22 cellular contexts compared by ENCODE assay signal in genomic region chr9:5910413-5911057, GRCh38. TPM values are rescaled to one million over a fixed set of nuclear protein-coding genes. Genes with fewer than 3 reads are reported as not detected.
DNase-seq lines count a peak whose midpoint lies in the region; ATAC-seq and TF ChIP-seq lines count a peak whose summit lies in the region.
"Had no signal": no experiment of that assay in that cellular context is flagged by ENCODE, and none has a peak within 500 bp of the region (broad histone marks: within the 10 kb centered on the region; RNA-seq: fewer than 3 reads in every experiment).

No MANE protein-coding gene starts in this region.

- H3K27ac Mint-ChIP-seq in GM23338, result 0 out of 2 replicates have a peak overlapping the region, but pooled peaks have one; percentile 17
- H3K27ac Mint-ChIP-seq in activated CD8-positive, alpha-beta T cell treated with anti-CD3 and anti-CD28 coated beads for 36 hours, result peak overlapping the region; percentile 81

- H3K9me3 Mint-ChIP-seq in GM23338, result no peaks in the 10 kb centered on the region
- H3K9me3 Mint-ChIP-seq in activated CD8-positive, alpha-beta T cell treated with anti-CD3 and anti-CD28 coated beads for 36 hours, result no peaks in the 10 kb centered on the region
- H3K9me3 Mint-ChIP-seq: naive thymus-derived CD8-positive, alpha-beta T cell had no signal

- intact Hi-C loops in activated CD8-positive, alpha-beta T cell treated with anti-CD3 and anti-CD28 coated beads for 36 hours (cut with micrococcal nuclease), result no loop called here

- no peaks in the 10 kb centered on the region for H3F3A ChIP-seq in GM23338 (replicated peaks; ENCODE audit: low read depth)

- no peak overlapping the region for H3K4me2 ChIP-seq in GM23338

- H3K4me1 ChIP-seq in GM23338 (ENCODE audit: insufficient read depth), result no peaks in the 10 kb centered on the region
- H3K4me1 ChIP-seq: HAP-1, lower lobe of right lung, stomach had no signal

- no peaks in the 10 kb centered on the region for H3K9me3 ChIP-seq in WERI-Rb-1 (ENCODE audit: severe bottlenecking)
- H3K9me3 ChIP-seq: HAP-1, lower lobe of right lung, stomach had no signal

- no peak overlapping the region for H3K4me3 ChIP-seq in GM23338
- H3K4me3 ChIP-seq in WERI-Rb-1 (ENCODE audit: low read depth, low read length), result no peak overlapping the region
- H3K4me3 ChIP-seq: HAP-1, lower lobe of right lung, SK-N-MC, stomach had no signal

- H3K27ac ChIP-seq in GM23338 (ENCODE audit: low read depth) (no peak overlapping the region), epithelial cell of prostate (peak overlapping the region; percentile 18), WERI-Rb-1 (no peak overlapping the region)
- H3K27ac ChIP-seq: lower lobe of right lung, SK-N-MC, stomach had no signal

- H3K4me1 Mint-ChIP-seq in GM23338, result no peaks in the 10 kb centered on the region
- peaks cover 16% of the 10 kb centered on the region for H3K4me1 Mint-ChIP-seq in activated CD8-positive, alpha-beta T cell treated with anti-CD3 and anti-CD28 coated beads for 36 hours (ENCODE audit: low read depth)

- no peaks in the 10 kb centered on the region for H4K20me1 ChIP-seq in GM23338 (replicated peaks; ENCODE audit: insufficient read depth)

- peak; percentile 54 for ATAC-seq in activated CD4-positive, CD25-positive, alpha-beta regulatory T cell treated with anti-CD3 and anti-CD28 coated beads, Interleukin-2, amount 50 U/mL, for 24 hours
- ATAC-seq in GM23338, result no peak
- peak; percentile 66 for ATAC-seq in activated CD8-positive, alpha-beta T cell treated with anti-CD3 and anti-CD28 coated beads for 36 hours
- ATAC-seq: lower lobe of right lung; naive thymus-derived CD8-positive, alpha-beta T cell had no signal

- no peaks in the 10 kb centered on the region for H3K79me2 ChIP-seq in GM23338 (replicated peaks; ENCODE audit: insufficient read depth)

- CTCF ChIA-PET in activated CD8-positive, alpha-beta T cell treated with anti-CD3 and anti-CD28 coated beads for 36 hours (lab: Charles Lee), result no interaction called here

- DNase-seq in activated CD4-positive, CD25-positive, alpha-beta regulatory T cell treated with anti-CD3 and anti-CD28 coated beads, Interleukin-2, amount 50 U/mL, for 72 hours, result no peak
- DNase-seq in GM23338 (ENCODE audit: low spot score) (no peak), epithelial cell of prostate (ENCODE audit: low read depth, low spot score) (no peak), D341Med (ENCODE audit: low spot score) (no peak), NCI-H187 (lab: John Stamatoyannopoulos, UW) (no peak), WERI-Rb-1 (no peak)
- peak; percentile 52 for DNase-seq in activated CD8-positive, alpha-beta T cell treated with anti-CD3 and anti-CD28 coated beads for 36 hours
- DNase-seq: 8988T; activated CD8-positive, alpha-beta memory T cell treated with anti-CD3 and anti-CD28 coated beads, Interleukin-2, amount 50 U/mL, for 48 hours; C1 segment of cervical spinal cord; DMS 273 treated with DMSO at 0.1 percent for 48 hours; lower lobe of right lung; MM.1S; naive thymus-derived CD8-positive, alpha-beta T cell; NCI-H2029; NCI-H446 treated with DMSO at 0.1 percent for 48 hours; stomach had no signal

- H3K36me3 ChIP-seq in GM23338 (ENCODE audit: insufficient read depth) (no peaks in the 10 kb centered on the region), WERI-Rb-1 (no peaks in the 10 kb centered on the region)
- H3K36me3 ChIP-seq: HAP-1, lower lobe of right lung had no signal

- no peak overlapping the region for H2AFZ ChIP-seq in GM23338

- TF ChIP-seq CTCF in GM23338 (conservative IDR thresholded peaks at IDR 0.05; ENCODE audit: low read depth in 2 of 2) (no peak), WERI-Rb-1 (IDR thresholded peaks at IDR 0.05; ENCODE audit: low read depth, low read length) (no peak)
- no peak for TF ChIP-seq CTCF in activated CD8-positive, alpha-beta T cell treated with anti-CD3 and anti-CD28 coated beads for 36 hours (IDR thresholded peaks at IDR 0.05)

- H3K36me3 Mint-ChIP-seq in GM23338 (ENCODE audit: low read depth), result no peaks in the 10 kb centered on the region
- peaks cover 2% of the 10 kb centered on the region for H3K36me3 Mint-ChIP-seq in activated CD8-positive, alpha-beta T cell treated with anti-CD3 and anti-CD28 coated beads for 36 hours (ENCODE audit: low read depth)

- H3K4me3 Mint-ChIP-seq in GM23338, result no peak overlapping the region
- H3K4me3 Mint-ChIP-seq in activated CD8-positive, alpha-beta T cell treated with anti-CD3 and anti-CD28 coated beads for 36 hours, result peak overlapping the region; percentile 18
- H3K4me3 Mint-ChIP-seq: naive thymus-derived CD8-positive, alpha-beta T cell had no signal

- H3K27me3 Mint-ChIP-seq in GM23338 (ENCODE audit: insufficient read depth, low read depth, poor library complexity), result no peaks in the 10 kb centered on the region
- no peaks in the 10 kb centered on the region for H3K27me3 Mint-ChIP-seq in activated CD8-positive, alpha-beta T cell treated with anti-CD3 and anti-CD28 coated beads for 36 hours
- H3K27me3 Mint-ChIP-seq: naive thymus-derived CD8-positive, alpha-beta T cell had no signal

- H3K27me3 ChIP-seq in GM23338 (ENCODE audit: insufficient read depth), result no peaks in the 10 kb centered on the region
- no peaks in the 10 kb centered on the region for H3K27me3 ChIP-seq in WERI-Rb-1 (ENCODE audit: insufficient read depth, low read depth, severe bottlenecking)
- H3K27me3 ChIP-seq: stomach had no signal

- H3K9me2 ChIP-seq in GM23338 (ENCODE audit: insufficient read depth), result no peaks in the 10 kb centered on the region

- POLR2A ChIA-PET in activated CD8-positive, alpha-beta T cell treated with anti-CD3 and anti-CD28 coated beads for 36 hours (lab: Charles Lee), result no interaction called here

TF ChIP-seq in GM23338, 12 proteins besides CTCF, POLR2A, EP300 and RAD21 (continues in another document):
- no peak for TF ChIP-seq ZNF462 (CRISPR knock-in tag; IDR thresholded peaks at IDR 0.05)
- TF ChIP-seq JUNB (IDR thresholded peaks at IDR 0.05; ENCODE audit: unreplicated experiment), result no peak
- no peak for TF ChIP-seq POLR2AphosphoS5 (IDR thresholded peaks at IDR 0.05; ENCODE audit: low read depth)
- TF ChIP-seq EZH2phosphoT487 (IDR thresholded peaks at IDR 0.05; ENCODE audit: unreplicated experiment), result no peak

RNA-seq across cellular contexts. Expression of gene MLANA, which starts 19.8 kb away (rescaled TPM):
- not detected in 2 replicates for total RNA-seq in GM23338 (2014; rRNA removed; shearing (Covaris generic))
- 0.38 TPM in 1 of 2 replicates, not detected in the other for polyA plus RNA-seq in GM23338 (2016; fragmentation: Nextera tagmentation; extraction: Ambion mirVana)
- not detected for total RNA-seq in activated CD8-positive, alpha-beta T cell treated with anti-CD3 and anti-CD28 coated beads for 36 hours
- total RNA-seq: glomerular endothelial cell; lower lobe of right lung; naive thymus-derived CD8-positive, alpha-beta T cell; posterior vena cava; stomach had no signal
- polyA plus RNA-seq: stomach had no signal
